Comparison of ENCODE assay signal across 10 cellular contexts in genomic region chr1:43239484-43239883, GRCh38. TPM values are rescaled to one million over a fixed set of nuclear protein-coding genes. Genes with fewer than 3 reads are reported as not detected.
DNase-seq lines count a peak whose midpoint lies in the region; ATAC-seq and TF ChIP-seq lines count a peak whose summit lies in the region.
"Had no signal": no experiment of that assay in that cellular context is flagged by ENCODE, and none has a peak within 500 bp of the region (broad histone marks: within the 10 kb centered on the region; RNA-seq: fewer than 3 reads in every experiment).

No MANE protein-coding gene starts in this region.

- H3K27ac ChIP-seq in suprapubic skin, result no peak overlapping the region

- H3K4me1 ChIP-seq in suprapubic skin, result peaks cover 18% of the 10 kb centered on the region

- peak overlapping the region; percentile 82 for H3K27ac Mint-ChIP-seq in stimulated activated naive B cell treated with anti-CD40 and anti-IgM and Interleukin-4, amounts not matched to agents 10 μg/mL and 1 μg/mL and 100 μg/mL, for 72 hours

- H3K9me3 ChIP-seq in suprapubic skin, result no peaks in the 10 kb centered on the region

- WGBS in suprapubic skin, result 82% methylated on average over 3 of the region's 3 CpGs

- peak; percentile 68 for ATAC-seq in HG02870 (IDR thresholded peaks at IDR 0.05; ENCODE audit: unreplicated experiment)
- ATAC-seq in stimulated activated naive B cell treated with anti-CD40 and anti-IgM and Interleukin-4, amounts not matched to agents 10 μg/mL and 1 μg/mL and 100 μg/mL, for 72 hours (replicated peaks), result peak; percentile 90

- peaks cover 6% of the 10 kb centered on the region in 2 donors for H3K27me3 Mint-ChIP-seq in stimulated activated naive B cell treated with anti-CD40 and anti-IgM and Interleukin-4, amounts not matched to agents 10 μg/mL and 1 μg/mL and 100 μg/mL, for 72 hours

- H3K9me3 Mint-ChIP-seq in stimulated activated naive B cell treated with anti-CD40 and anti-IgM and Interleukin-4, amounts not matched to agents 10 μg/mL and 1 μg/mL and 100 μg/mL, for 72 hours, result peaks cover 0 to 3% of the 10 kb centered on the region in 2 donors

- TF ChIP-seq EP300 in suprapubic skin (IDR thresholded peaks at IDR 0.05), result no peak

- H3K36me3 ChIP-seq in suprapubic skin, result no peaks in the 10 kb centered on the region

- peaks cover 30 to 37% of the 10 kb centered on the region in 2 donors for H3K4me1 Mint-ChIP-seq in stimulated activated naive B cell treated with anti-CD40 and anti-IgM and Interleukin-4, amounts not matched to agents 10 μg/mL and 1 μg/mL and 100 μg/mL, for 72 hours

- H3K4me3 ChIP-seq in NB4 (ENCODE audit: low read depth, low read length) (no peak overlapping the region), suprapubic skin (no peak overlapping the region)

- peak overlapping the region; percentile 12 to 17 for H3K4me3 Mint-ChIP-seq in stimulated activated naive B cell treated with anti-CD40 and anti-IgM and Interleukin-4, amounts not matched to agents 10 μg/mL and 1 μg/mL and 100 μg/mL, for 72 hours

- no peaks in the 10 kb centered on the region for H3K27me3 ChIP-seq in suprapubic skin

- TF ChIP-seq POLR2A in NB4 (IDR thresholded peaks at IDR 0.05; ENCODE audit: extremely low read depth, insufficient read length) (no peak), suprapubic skin (IDR thresholded peaks at IDR 0.05) (no peak)

- no peak for TF ChIP-seq CTCF in NB4 (IDR thresholded peaks at IDR 0.05; ENCODE audit: low read depth, low read length)
- no peak for TF ChIP-seq CTCF in suprapubic skin (IDR thresholded peaks at IDR 0.05)

- H3K36me3 Mint-ChIP-seq in stimulated activated naive B cell treated with anti-CD40 and anti-IgM and Interleukin-4, amounts not matched to agents 10 μg/mL and 1 μg/mL and 100 μg/mL, for 72 hours, result peaks cover 7 to 13% of the 10 kb centered on the region in 2 donors

- DNase-seq in GM19238 (ENCODE audit: insufficient read length, low spot score), result peak; percentile 71
- peak; percentile 34 for DNase-seq in NB4 (ENCODE audit: low read depth)
- no peak for DNase-seq in stimulated activated naive B cell treated with anti-CD40 and anti-IgM and Interleukin-4, amounts not matched to agents 10 μg/mL and 1 μg/mL and 100 μg/mL, for 72 hours
- no peak for DNase-seq in T-helper 2 cell
- DNase-seq in suprapubic skin (ENCODE audit: low spot score in 2 of 2), result no peak
- no peak for DNase-seq in NCI-H1105 treated with DMSO at 0.1 percent for 48 hours (lab: John Stamatoyannopoulos, UW)
- DNase-seq: NCI-H69 had no signal

RNA-seq across cellular contexts. Expression of gene TMEM125, which starts 30.3 kb away (rescaled TPM):
- total RNA-seq in suprapubic skin, result 10 to 100 TPM in 2 of 4 donors, 1 to 10 TPM in 2; 5.7 to 27.1 (median 14.8) TPM
- total RNA-seq: endothelial cell of umbilical vein, osteocyte had no signal

RNA-seq across cellular contexts. Expression of gene C1orf210, which starts 45.9 kb away (rescaled TPM):
- total RNA-seq in suprapubic skin, result 10 to 100 TPM in 3 of 4 donors, 1 to 10 TPM in 1; 4.3 to 20.9 (median 16.0) TPM
- total RNA-seq: endothelial cell of umbilical vein, osteocyte had no signal

Comparison
In these comparisons a context has a peak if more than half of its experiments do, and no peak if none do; other contexts are left out.
1. DNase-seq: peak in GM19238 (single experiment) and NB4 (single experiment); none in stimulated activated naive B cell treated with anti-CD40 and anti-IgM and Interleukin-4, amounts not matched to agents 10 μg/mL and 1 μg/mL and 100 μg/mL, for 72 hours (single experiment), T-helper 2 cell (0 of 5), suprapubic skin (0 of 2) and NCI-H1105 treated with DMSO at 0.1 percent for 48 hours (single experiment).